In genomic region chr22:47165338-47165931, GRCh38 we compare ENCODE assay signal across 1 cellular context.
TF ChIP-seq lines count a peak whose summit lies in the region.

No MANE protein-coding gene starts in this region.

TF ChIP-seq in HepG2, 621 proteins besides CTCF, POLR2A, EP300 and RAD21 (continued from another document):
- TF ChIP-seq MEIS2 (CRISPR knock-in tag; IDR thresholded peaks at IDR 0.05), result no peak
TF ChIP-seq in HepG2: peak in this region for 3.
